ENCODE assay signal across 12 cellular contexts in genomic region chr11:35160902-35161585, GRCh38. TPM values are rescaled to one million over a fixed set of nuclear protein-coding genes. Genes with fewer than 3 reads are reported as not detected.
DNase-seq lines count a peak whose midpoint lies in the region; ATAC-seq, FAIRE-seq and TF ChIP-seq lines count a peak whose summit lies in the region.
"Had no signal": no experiment of that assay in that cellular context is flagged by ENCODE, and none has a peak within 500 bp of the region (broad histone marks: within the 10 kb centered on the region; RNA-seq: fewer than 3 reads in every experiment).

No MANE protein-coding gene starts in this region.

- peak overlapping the region; percentile 12 for H3K4me2 ChIP-seq in astrocyte (ENCODE audit: low read length)

- H3K27me3 ChIP-seq in astrocyte (ENCODE audit: insufficient read depth, low read length) (no peaks in the 10 kb centered on the region), gastrocnemius medialis (no peaks in the 10 kb centered on the region)

- in situ Hi-C loops in gastrocnemius medialis (cut with MboI; ENCODE audit: low sequenced_read_pairs in 4 of 4): no loop called here

- H3K36me3 Mint-ChIP-seq in astrocyte (ENCODE audit: low read depth, unreplicated experiment) (peaks cover 2% of the 10 kb centered on the region), endothelial cell (ENCODE audit: low read depth, unreplicated experiment) (no peaks in the 10 kb centered on the region)
- H3K36me3 Mint-ChIP-seq: brain had no signal

- no peak for TF ChIP-seq POLR2A in gastrocnemius medialis (IDR thresholded peaks at IDR 0.05)

- H3K4me1 Mint-ChIP-seq in astrocyte (ENCODE audit: low read depth, unreplicated experiment) (peaks cover 27% of the 10 kb centered on the region), endothelial cell (ENCODE audit: unreplicated experiment) (peaks cover 59% of the 10 kb centered on the region)

- FAIRE-seq in astrocyte (lab: Jason Lieb, UNC): no peak

- H3K4me1 ChIP-seq in astrocyte (ENCODE audit: insufficient read depth, low read length) (peaks cover 61% of the 10 kb centered on the region), gastrocnemius medialis (peaks cover 13 to 29% of the 10 kb centered on the region in 2 donors)

- H3K4me3 ChIP-seq in astrocyte (ENCODE audit: insufficient read depth, low read depth, low read length) (no peak overlapping the region), skin epidermis (no peak overlapping the region), gastrocnemius medialis (no peak overlapping the region)

- ATAC-seq in gastrocnemius medialis: no peak

- H3K9me3 Mint-ChIP-seq in astrocyte (ENCODE audit: unreplicated experiment) (no peaks in the 10 kb centered on the region), endothelial cell (ENCODE audit: unreplicated experiment) (no peaks in the 10 kb centered on the region)
- H3K9me3 Mint-ChIP-seq: brain, nephron had no signal

- peak; percentile 86 for DNase-seq in DMS79 treated with DMSO at 0.1 percent for 48 hours (lab: John Stamatoyannopoulos, UW)
- peak; percentile 86 to 96 for DNase-seq in NCI-H524 (lab: John Stamatoyannopoulos, UW)
- no peak for DNase-seq in astrocyte (ENCODE audit: low read depth)
- DNase-seq in gastrocnemius medialis: no peak
- DNase-seq in ecto neural progenitor cell (ENCODE audit: low spot score): no peak
- no peak for DNase-seq in endothelial cell (ENCODE audit: low spot score)
- no peak for DNase-seq in stimulated activated CD4-positive, alpha-beta T cell treated with anti-CD3 and anti-CD28 coated beads, Interleukin-4, amount 100 ng/mL, for 24 hours
- DNase-seq: activated CD8-positive, alpha-beta memory T cell treated with anti-CD3 and anti-CD28 coated beads for 24 hours; NCI-H510A had no signal

- H3K9me3 ChIP-seq in astrocyte (ENCODE audit: insufficient read depth, low read depth, low read length) (no peaks in the 10 kb centered on the region), gastrocnemius medialis (no peaks in the 10 kb centered on the region)

- H3K27me3 Mint-ChIP-seq in astrocyte (ENCODE audit: low read depth, unreplicated experiment): peaks cover 3% of the 10 kb centered on the region
- peaks cover 5% of the 10 kb centered on the region for H3K27me3 Mint-ChIP-seq in endothelial cell (ENCODE audit: unreplicated experiment)

- H3K36me3 ChIP-seq in astrocyte (ENCODE audit: insufficient read depth, low read length) (peaks cover 13% of the 10 kb centered on the region), gastrocnemius medialis (no peaks in the 10 kb centered on the region)

- intact Hi-C loops in gastrocnemius medialis (cut with DNase I; ENCODE audit: low total_unique reads): no loop called here

- H3K27ac Mint-ChIP-seq in astrocyte (ENCODE audit: unreplicated experiment) (no peak overlapping the region), endothelial cell (ENCODE audit: unreplicated experiment) (no peak overlapping the region)

- H4K20me1 ChIP-seq in astrocyte (ENCODE audit: insufficient read depth, low read length): peaks cover 85% of the 10 kb centered on the region

- H3K79me2 ChIP-seq in astrocyte (ENCODE audit: insufficient read depth, low read length): peaks cover 100% of the 10 kb centered on the region

- no peak overlapping the region for H2AFZ ChIP-seq in astrocyte (ENCODE audit: low read depth, low read length)

- no peak overlapping the region for H3K27ac ChIP-seq in astrocyte (ENCODE audit: low read depth, low read length)
- peak overlapping the region in 13 of 21 experiments; percentile 40 to 95 (median 82) for H3K27ac ChIP-seq in skin epidermis
- H3K27ac ChIP-seq in gastrocnemius medialis: no peak overlapping the region

- H3K4me3 Mint-ChIP-seq in astrocyte (ENCODE audit: unreplicated experiment) (no peak overlapping the region), endothelial cell (ENCODE audit: unreplicated experiment) (no peak overlapping the region)
- H3K4me3 Mint-ChIP-seq: brain, nephron had no signal

- TF ChIP-seq CTCF in astrocyte (IDR thresholded peaks at IDR 0.05; ENCODE audit: insufficient read depth, low read depth, low read length) (no peak), gastrocnemius medialis (IDR thresholded peaks at IDR 0.05 in 4 of 5, conservative IDR thresholded peaks at IDR 0.05 in 1 of 5) (no peak), endothelial cell (IDR thresholded peaks at IDR 0.05; ENCODE audit: unreplicated experiment) (no peak)

- H3K9ac ChIP-seq in astrocyte (ENCODE audit: low read length): no peak overlapping the region

RNA-seq across cellular contexts. Expression of gene CD44, which starts 22.1 kb away (rescaled TPM):
- 148 and 154 TPM in 2 replicates for total RNA-seq in astrocyte
- 10 to 100 TPM; 19.5 to 32.5 (median 29.2) TPM for total RNA-seq in gastrocnemius medialis
- total RNA-seq in endothelial cell (ENCODE audit: unreplicated experiment): 155 TPM

Comparison
In these comparisons a context has a peak if more than half of its experiments do, and no peak if none do; other contexts are left out.
1. DNase-seq: peak in DMS79 treated with DMSO at 0.1 percent for 48 hours (single experiment) and NCI-H524 (2 of 2); none in astrocyte (single experiment), gastrocnemius medialis (0 of 2), ecto neural progenitor cell (single experiment), endothelial cell (single experiment) and stimulated activated CD4-positive, alpha-beta T cell treated with anti-CD3 and anti-CD28 coated beads, Interleukin-4, amount 100 ng/mL, for 24 hours (single experiment).
2. H3K27ac ChIP-seq: peak in skin epidermis (13 of 21); none in astrocyte (single experiment) and gastrocnemius medialis (0 of 4).